In the genomic region with DNA sequence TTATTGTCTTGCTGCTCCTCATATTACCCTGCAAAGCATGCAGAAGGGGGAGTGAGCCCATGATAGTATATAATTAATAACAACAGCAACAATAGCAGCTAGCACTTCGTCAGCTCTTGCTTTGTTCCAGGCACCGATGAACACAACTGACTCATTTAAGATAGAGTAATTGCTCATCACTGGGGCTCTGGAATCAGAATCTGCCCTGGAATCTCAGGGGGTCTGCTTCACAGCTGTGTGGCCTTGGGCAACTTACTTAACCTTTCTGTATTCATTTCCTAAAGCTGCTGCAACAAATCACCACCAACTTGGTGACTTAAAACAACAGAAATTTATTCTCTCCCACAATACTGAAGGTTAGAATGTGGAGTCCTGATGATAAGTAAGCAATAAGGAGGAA, we compare ENCODE assay signal across 33 cellular contexts.
"Had no signal": no experiment of that assay in that cellular context is flagged by ENCODE, and none has a peak within 500 bp of the region (broad histone marks: within the 10 kb centered on the region; RNA-seq: fewer than 3 reads in every experiment).

No MANE protein-coding gene starts in this region.

- H3K36me3 ChIP-seq: breast epithelium, Peyer's patch, SJSA1, WERI-Rb-1 had no signal

- H3K9ac ChIP-seq: KMS-11 had no signal

- H3K4me1 ChIP-seq: breast epithelium, Peyer's patch, SJSA1 had no signal

- H3K27ac ChIP-seq: breast epithelium, KMS-11, Peyer's patch, SJSA1, WERI-Rb-1 had no signal

- ATAC-seq: activated CD8-positive, alpha-beta memory T cell treated with anti-CD3 and anti-CD28 coated beads, Interleukin-2, amount 10 ng/mL, durations not matched to agents 7 days and 5 days; activated naive CD8-positive, alpha-beta T cell treated with anti-CD3 and anti-CD28 coated beads, Interleukin-2, amount 50 U/mL, for 24 hours; PC-3 had no signal

- H3K27me3 ChIP-seq: Peyer's patch, SJSA1 had no signal

- DNase-seq: activated CD4-positive, alpha-beta memory T cell treated with anti-CD3 and anti-CD28 coated beads, Interleukin-2, amount 10 ng/mL, durations not matched to agents 7 days and 5 days; activated CD4-positive, alpha-beta T cell treated with anti-CD3 and anti-CD28 coated beads for 1 hour; activated CD4-positive, alpha-beta T cell treated with anti-CD3 and anti-CD28 coated beads for 48 hours; activated CD4-positive, CD25-positive, alpha-beta regulatory T cell; activated CD8-positive, alpha-beta memory T cell treated with anti-CD3 and anti-CD28 coated beads for 24 hours; activated CD8-positive, alpha-beta memory T cell treated with anti-CD3 and anti-CD28 coated beads, Interleukin-2, amount 10 ng/mL, durations not matched to agents 7 days and 5 days; activated CD8-positive, alpha-beta memory T cell treated with anti-CD3 and anti-CD28 coated beads, Interleukin-2, amount 50 U/mL, for 48 hours; activated effector memory CD4-positive, alpha-beta T cell treated with Interleukin-2 at 50 U/mL for 16 hours; activated naive CD4-positive, alpha-beta T cell treated with anti-CD3 and anti-CD28 coated beads, Interleukin-2, amount 10 ng/mL, durations not matched to agents 7 days and 5 days; activated naive CD8-positive, alpha-beta T cell treated with anti-CD3 and anti-CD28 coated beads, Interleukin-2, amount 50 U/mL, for 24 hours; activated T-cell treated with anti-CD3 and anti-CD28 coated beads, Interleukin-2, amount 50 U/mL, for 48 hours; amniotic stem cell; aorta; MM.1S; NCI-H1092 treated with DMSO at 0.1 percent for 48 hours; NCI-H1436; NCI-H1694; NCI-H2029; NCI-H510A; NCI-H526 treated with DMSO at 0.1 percent for 48 hours; NK-92 treated with Interleukin-12 subunit alpha and Interleukin-12 subunit beta, amount 100 ng/mL, for 24 hours; PC-3; Peyer's patch; RPMI8226; SHP77 treated with DMSO at 0.1 percent for 48 hours; SW 1271; T-helper 1 cell; T-helper 2 cell; T-helper 9 cell; WERI-Rb-1 had no signal

- H3K4me3 ChIP-seq: breast epithelium, Peyer's patch, SJSA1 had no signal

- H3K4me2 ChIP-seq: KMS-11 had no signal
